In the genomic region with DNA sequence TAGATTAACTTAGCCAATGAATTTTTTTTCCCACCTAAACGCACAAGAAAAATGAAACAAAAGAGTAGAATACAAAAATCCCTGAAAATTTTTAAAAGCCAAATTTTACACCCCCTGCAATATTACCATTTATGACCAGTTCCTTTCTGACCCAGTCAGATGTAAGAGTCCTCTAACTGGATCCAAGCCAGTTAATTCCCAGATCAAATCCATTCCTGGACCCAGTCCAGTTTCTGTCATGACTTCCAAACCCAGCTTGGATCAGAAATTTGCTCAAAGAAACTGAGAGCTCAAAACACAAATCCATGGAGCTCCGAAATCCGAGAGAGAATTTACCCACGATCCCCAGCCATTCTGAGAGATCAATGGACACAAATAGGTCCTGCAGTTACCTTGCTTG, we compare ENCODE assay signal across 1 cellular context.
TF ChIP-seq lines count a peak whose summit lies in the region.

No MANE protein-coding gene starts in this region.

TF ChIP-seq in liver, 16 proteins besides CTCF, POLR2A, EP300 and RAD21 (continued from another document):
- TF ChIP-seq, protein P1, sequence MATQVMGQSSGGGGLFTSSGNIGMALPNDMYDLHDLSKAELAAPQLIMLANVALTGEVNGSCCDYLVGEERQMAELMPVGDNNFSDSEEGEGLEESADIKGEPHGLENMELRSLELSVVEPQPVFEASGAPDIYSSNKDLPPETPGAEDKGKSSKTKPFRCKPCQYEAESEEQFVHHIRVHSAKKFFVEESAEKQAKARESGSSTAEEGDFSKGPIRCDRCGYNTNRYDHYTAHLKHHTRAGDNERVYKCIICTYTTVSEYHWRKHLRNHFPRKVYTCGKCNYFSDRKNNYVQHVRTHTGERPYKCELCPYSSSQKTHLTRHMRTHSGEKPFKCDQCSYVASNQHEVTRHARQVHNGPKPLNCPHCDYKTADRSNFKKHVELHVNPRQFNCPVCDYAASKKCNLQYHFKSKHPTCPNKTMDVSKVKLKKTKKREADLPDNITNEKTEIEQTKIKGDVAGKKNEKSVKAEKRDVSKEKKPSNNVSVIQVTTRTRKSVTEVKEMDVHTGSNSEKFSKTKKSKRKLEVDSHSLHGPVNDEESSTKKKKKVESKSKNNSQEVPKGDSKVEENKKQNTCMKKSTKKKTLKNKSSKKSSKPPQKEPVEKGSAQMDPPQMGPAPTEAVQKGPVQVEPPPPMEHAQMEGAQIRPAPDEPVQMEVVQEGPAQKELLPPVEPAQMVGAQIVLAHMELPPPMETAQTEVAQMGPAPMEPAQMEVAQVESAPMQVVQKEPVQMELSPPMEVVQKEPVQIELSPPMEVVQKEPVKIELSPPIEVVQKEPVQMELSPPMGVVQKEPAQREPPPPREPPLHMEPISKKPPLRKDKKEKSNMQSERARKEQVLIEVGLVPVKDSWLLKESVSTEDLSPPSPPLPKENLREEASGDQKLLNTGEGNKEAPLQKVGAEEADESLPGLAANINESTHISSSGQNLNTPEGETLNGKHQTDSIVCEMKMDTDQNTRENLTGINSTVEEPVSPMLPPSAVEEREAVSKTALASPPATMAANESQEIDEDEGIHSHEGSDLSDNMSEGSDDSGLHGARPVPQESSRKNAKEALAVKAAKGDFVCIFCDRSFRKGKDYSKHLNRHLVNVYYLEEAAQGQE (IDR thresholded peaks at IDR 0.05), result no peak
- no peak for TF ChIP-seq HNF4G (IDR thresholded peaks at IDR 0.05)
- TF ChIP-seq, protein P2, sequence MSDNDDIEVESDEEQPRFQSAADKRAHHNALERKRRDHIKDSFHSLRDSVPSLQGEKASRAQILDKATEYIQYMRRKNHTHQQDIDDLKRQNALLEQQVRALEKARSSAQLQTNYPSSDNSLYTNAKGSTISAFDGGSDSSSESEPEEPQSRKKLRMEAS (IDR thresholded peaks at IDR 0.05), result no peak
- TF ChIP-seq JUND (IDR thresholded peaks at IDR 0.05), result no peak
- TF ChIP-seq, protein P3, sequence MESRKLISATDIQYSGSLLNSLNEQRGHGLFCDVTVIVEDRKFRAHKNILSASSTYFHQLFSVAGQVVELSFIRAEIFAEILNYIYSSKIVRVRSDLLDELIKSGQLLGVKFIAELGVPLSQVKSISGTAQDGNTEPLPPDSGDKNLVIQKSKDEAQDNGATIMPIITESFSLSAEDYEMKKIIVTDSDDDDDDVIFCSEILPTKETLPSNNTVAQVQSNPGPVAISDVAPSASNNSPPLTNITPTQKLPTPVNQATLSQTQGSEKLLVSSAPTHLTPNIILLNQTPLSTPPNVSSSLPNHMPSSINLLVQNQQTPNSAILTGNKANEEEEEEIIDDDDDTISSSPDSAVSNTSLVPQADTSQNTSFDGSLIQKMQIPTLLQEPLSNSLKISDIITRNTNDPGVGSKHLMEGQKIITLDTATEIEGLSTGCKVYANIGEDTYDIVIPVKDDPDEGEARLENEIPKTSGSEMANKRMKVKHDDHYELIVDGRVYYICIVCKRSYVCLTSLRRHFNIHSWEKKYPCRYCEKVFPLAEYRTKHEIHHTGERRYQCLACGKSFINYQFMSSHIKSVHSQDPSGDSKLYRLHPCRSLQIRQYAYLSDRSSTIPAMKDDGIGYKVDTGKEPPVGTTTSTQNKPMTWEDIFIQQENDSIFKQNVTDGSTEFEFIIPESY (IDR thresholded peaks at IDR 0.05), result no peak
- TF ChIP-seq SP1 (IDR thresholded peaks at IDR 0.05), result no peak
- TF ChIP-seq NR2F2 (IDR thresholded peaks at IDR 0.05), result no peak
- TF ChIP-seq GABPA (IDR thresholded peaks at IDR 0.05 in 1 of 2, conservative IDR thresholded peaks at IDR 0.05 in 1 of 2), result no peak
- TF ChIP-seq FOXA1 (IDR thresholded peaks at IDR 0.05), result no peak
- TF ChIP-seq, protein P4, sequence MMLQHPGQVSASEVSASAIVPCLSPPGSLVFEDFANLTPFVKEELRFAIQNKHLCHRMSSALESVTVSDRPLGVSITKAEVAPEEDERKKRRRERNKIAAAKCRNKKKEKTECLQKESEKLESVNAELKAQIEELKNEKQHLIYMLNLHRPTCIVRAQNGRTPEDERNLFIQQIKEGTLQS (IDR thresholded peaks at IDR 0.05), result no peak
